Comparison of ENCODE assay signal across 8 cellular contexts in the genomic region with DNA sequence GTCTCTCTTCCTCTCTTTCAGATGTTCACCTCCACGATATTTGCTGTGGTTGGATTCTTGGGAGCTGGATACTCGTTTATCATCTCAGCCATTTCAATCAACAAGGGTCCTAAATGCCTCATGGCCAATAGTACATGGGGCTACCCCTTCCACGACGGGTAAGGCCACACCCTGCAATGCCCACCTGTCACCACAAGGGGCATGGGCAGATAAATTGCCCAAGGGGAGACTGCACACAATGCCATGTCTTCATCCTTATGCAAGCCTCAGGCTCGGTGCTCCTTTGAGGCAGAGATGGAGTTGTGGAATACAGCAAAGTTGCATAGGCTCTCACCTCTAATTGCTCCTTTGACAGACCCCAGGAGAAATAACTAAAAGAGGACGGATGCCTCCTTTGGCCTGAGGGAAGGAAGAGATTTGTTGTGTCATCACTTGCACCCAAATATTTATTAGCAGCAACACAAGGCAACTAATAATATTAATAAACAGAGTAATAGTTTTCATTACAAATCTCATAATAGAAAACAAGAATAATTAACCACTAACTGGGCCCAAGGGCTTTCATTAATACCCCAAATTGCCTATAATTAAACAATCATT. TPM values are rescaled to one million over a fixed set of nuclear protein-coding genes. Genes with fewer than 3 reads are reported as not detected.
DNase-seq lines count a peak whose midpoint lies in the region; ATAC-seq, FAIRE-seq and TF ChIP-seq lines count a peak whose summit lies in the region.

No MANE protein-coding gene starts in this region.

- POLR2A ChIA-PET in CD8-positive, alpha-beta memory T cell (lab: Charles Lee), result no interaction called here

- peak in 2 of 3 donors; percentile 3 to 31 for DNase-seq in CD4-positive, CD25-positive, alpha-beta regulatory T cell
- peak; percentile 49 to 59 for DNase-seq in activated CD4-positive, alpha-beta T cell treated with anti-CD3 and anti-CD28 coated beads, Interleukin-2, amount 50 U/mL, for 48 hours
- DNase-seq in lower lobe of right lung, result no peak
- DNase-seq in small intestine, result no peak
- no peak for DNase-seq in CD8-positive, alpha-beta memory T cell
- DNase-seq in right cardiac atrium, result no peak

- H3K9me3 ChIP-seq in CD4-positive, CD25-positive, alpha-beta regulatory T cell (ENCODE audit: control insufficient read depth in 2 of 2, low read length in 2 of 2), result no peaks in the 10 kb centered on the region
- H3K9me3 ChIP-seq in lower lobe of right lung (no peaks in the 10 kb centered on the region), small intestine (ENCODE audit: control insufficient read depth, low read depth) (no peaks in the 10 kb centered on the region), right cardiac atrium (ENCODE audit: control insufficient read depth, low read length) (no peaks in the 10 kb centered on the region)
- H3K9me3 ChIP-seq in CD8-positive, alpha-beta memory T cell (ENCODE audit: low read length), result no peaks in the 10 kb centered on the region

- H3K27ac Mint-ChIP-seq in CD4-positive, CD25-positive, alpha-beta regulatory T cell, result no peak overlapping the region
- no peak overlapping the region for H3K27ac Mint-ChIP-seq in CD8-positive, alpha-beta memory T cell

- no peaks in the 10 kb centered on the region for H3K4me1 Mint-ChIP-seq in CD4-positive, CD25-positive, alpha-beta regulatory T cell
- no peaks in the 10 kb centered on the region for H3K4me1 Mint-ChIP-seq in CD8-positive, alpha-beta memory T cell

- peaks cover 2% of the 10 kb centered on the region for H3K27me3 ChIP-seq in CD4-positive, CD25-positive, alpha-beta regulatory T cell (ENCODE audit: control insufficient read depth, insufficient read depth, low read length)
- H3K27me3 ChIP-seq in lower lobe of right lung (ENCODE audit: low read depth) (no peaks in the 10 kb centered on the region), small intestine (ENCODE audit: control insufficient read depth in 2 of 2, insufficient read depth in 2 of 2, low read length in 2 of 2) (no peaks in the 10 kb centered on the region), right cardiac atrium (ENCODE audit: control insufficient read depth, insufficient read depth) (no peaks in the 10 kb centered on the region)
- no peaks in the 10 kb centered on the region for H3K27me3 ChIP-seq in CD8-positive, alpha-beta memory T cell (ENCODE audit: insufficient read depth, low read length, poor library complexity, severe bottlenecking)

- H3K4me3 ChIP-seq in CD4-positive, CD25-positive, alpha-beta regulatory T cell (ENCODE audit: low read depth, low read length), result no peak overlapping the region
- H3K4me3 ChIP-seq in lower lobe of right lung, result no peak overlapping the region
- H3K4me3 ChIP-seq in small intestine (ENCODE audit: low read depth in 1 of 2, low read length in 2 of 2), result no peak overlapping the region
- no peak overlapping the region for H3K4me3 ChIP-seq in CD8-positive, alpha-beta memory T cell (ENCODE audit: low read length)
- no peak overlapping the region for H3K4me3 ChIP-seq in right cardiac atrium (ENCODE audit: low read length)

- no peaks in the 10 kb centered on the region for H3K36me3 Mint-ChIP-seq in CD4-positive, CD25-positive, alpha-beta regulatory T cell
- no peaks in the 10 kb centered on the region for H3K36me3 Mint-ChIP-seq in CD8-positive, alpha-beta memory T cell

- H3K9me3 Mint-ChIP-seq in CD4-positive, CD25-positive, alpha-beta regulatory T cell, result peaks cover 0 to 3% (median 0%) of the 10 kb centered on the region in 7 donors
- peaks cover 0 to 2% (median 0%) of the 10 kb centered on the region in 5 donors for H3K9me3 Mint-ChIP-seq in CD8-positive, alpha-beta memory T cell

- TF ChIP-seq CTCF in lower lobe of right lung (IDR thresholded peaks at IDR 0.05), result peak; percentile 41

- no peak for FAIRE-seq in small intestine (lab: Jason Lieb, UNC)

- H3K4me1 ChIP-seq in CD4-positive, CD25-positive, alpha-beta regulatory T cell (ENCODE audit: control insufficient read depth, insufficient read depth, low read length, poor library complexity, severe bottlenecking), result no peaks in the 10 kb centered on the region
- H3K4me1 ChIP-seq in lower lobe of right lung, result no peaks in the 10 kb centered on the region
- H3K4me1 ChIP-seq in small intestine (ENCODE audit: control insufficient read depth in 2 of 2, insufficient read depth in 1 of 2, low read depth in 1 of 2, low read length in 1 of 2), result no peaks in the 10 kb centered on the region
- H3K4me1 ChIP-seq in CD8-positive, alpha-beta memory T cell (ENCODE audit: insufficient read depth, low read length), result no peaks in the 10 kb centered on the region
- peaks cover 2% of the 10 kb centered on the region for H3K4me1 ChIP-seq in right cardiac atrium (ENCODE audit: control insufficient read depth, insufficient read depth, low read length)

- no peak overlapping the region for H3K4me3 Mint-ChIP-seq in CD4-positive, CD25-positive, alpha-beta regulatory T cell
- H3K4me3 Mint-ChIP-seq in CD8-positive, alpha-beta memory T cell, result no peak overlapping the region

- H3K36me3 ChIP-seq in CD4-positive, CD25-positive, alpha-beta regulatory T cell (ENCODE audit: control insufficient read depth, insufficient read depth, low read length), result no peaks in the 10 kb centered on the region
- H3K36me3 ChIP-seq in lower lobe of right lung (no peaks in the 10 kb centered on the region), small intestine (ENCODE audit: control insufficient read depth in 2 of 2, insufficient read depth in 2 of 2, low read length in 2 of 2) (peaks cover 0 to 25% of the 10 kb centered on the region in 2 donors)
- H3K36me3 ChIP-seq in CD8-positive, alpha-beta memory T cell (ENCODE audit: insufficient read depth, low read length), result no peaks in the 10 kb centered on the region

- H3K27me3 Mint-ChIP-seq in CD4-positive, CD25-positive, alpha-beta regulatory T cell, result peaks cover 4% of the 10 kb centered on the region
- peaks cover 9 to 17% of the 10 kb centered on the region in 2 donors for H3K27me3 Mint-ChIP-seq in CD8-positive, alpha-beta memory T cell

- ATAC-seq in CD4-positive, CD25-positive, alpha-beta regulatory T cell (ENCODE audit: low read depth in 2 of 2), result no peak
- ATAC-seq in GM18867 (IDR thresholded peaks at IDR 0.05; ENCODE audit: unreplicated experiment) (peak; percentile 75), HG03354 (IDR thresholded peaks at IDR 0.05; ENCODE audit: poor library complexity, severe bottlenecking, unreplicated experiment) (peak; percentile 94), lower lobe of right lung (peak; percentile 44 to 47), right cardiac atrium (no peak)

- no peak overlapping the region for H3K27ac ChIP-seq in CD4-positive, CD25-positive, alpha-beta regulatory T cell (ENCODE audit: insufficient read depth, low read length, poor library complexity, severe bottlenecking)
- H3K27ac ChIP-seq in lower lobe of right lung (no peak overlapping the region), small intestine (ENCODE audit: low read depth in 1 of 2, low read length in 1 of 2) (no peak overlapping the region), right cardiac atrium (ENCODE audit: low read length) (no peak overlapping the region)
- H3K27ac ChIP-seq in CD8-positive, alpha-beta memory T cell (ENCODE audit: low read depth, low read length), result no peak overlapping the region

- CTCF ChIA-PET in CD8-positive, alpha-beta memory T cell (lab: Charles Lee), result no interaction called here

- intact Hi-C loops in lower lobe of right lung (cut with DNase I) (no loop called here), right cardiac atrium (cut with DNase I) (loop anchor here in 3 of 4 donors (10.0 kb wide), 2 partner anchors 143 to 363 kb away; partner anchors contain the start of gene HPS3 (in 2 of the 3))

- 69 to 78% (median 72%) methylated on average over 6 of the region's 6 CpGs for WGBS in small intestine, 3 donors
- 70% methylated on average over 6 of the region's 6 CpGs for WGBS in right cardiac atrium

RNA-seq across cellular contexts. Expression of gene TM4SF4, which starts 13.2 kb away (rescaled TPM):
- not detected for total RNA-seq in CD4-positive, CD25-positive, alpha-beta regulatory T cell
- not detected for polyA plus RNA-seq in CD4-positive, CD25-positive, alpha-beta regulatory T cell
- not detected for total RNA-seq in lower lobe of right lung
- 1,000 to 10,000 TPM in 1 of 3 donors, 100 to 1,000 TPM in 2; 656 to 2,254 (median 660) TPM for polyA plus RNA-seq in small intestine
- not detected for total RNA-seq in CD8-positive, alpha-beta memory T cell
- not detected for polyA plus RNA-seq in CD8-positive, alpha-beta memory T cell
- not detected for total RNA-seq in right cardiac atrium
- not detected for polyA plus RNA-seq in right cardiac atrium

Comparison
In these comparisons a context has a peak if more than half of its experiments do, and no peak if none do; other contexts are left out.
1. ATAC-seq: peak in GM18867 (single experiment), HG03354 (single experiment) and lower lobe of right lung (2 of 2); none in CD4-positive, CD25-positive, alpha-beta regulatory T cell (0 of 2) and right cardiac atrium (0 of 2).
2. DNase-seq: peak in CD4-positive, CD25-positive, alpha-beta regulatory T cell (2 of 3) and activated CD4-positive, alpha-beta T cell treated with anti-CD3 and anti-CD28 coated beads, Interleukin-2, amount 50 U/mL, for 48 hours (2 of 2); none in lower lobe of right lung (single experiment), small intestine (single experiment), CD8-positive, alpha-beta memory T cell (0 of 5) and right cardiac atrium (0 of 3).